8 cellular contexts compared by ENCODE assay signal in genomic region chr14:68824517-68825347, GRCh38. TPM values are rescaled to one million over a fixed set of nuclear protein-coding genes. Genes with fewer than 3 reads are reported as not detected.
A peak's percentile ranks its signal among the peaks of the same experiment; 100 is the strongest.
DNase-seq lines count a peak whose midpoint lies in the region; ATAC-seq and TF ChIP-seq lines count a peak whose summit lies in the region.

No MANE protein-coding gene starts in this region.

- peak overlapping the region in 1 of 10 donors; percentile 16 for H3K4me3 Mint-ChIP-seq in naive thymus-derived CD4-positive, alpha-beta T cell

- peak overlapping the region; percentile 33 for H2AFZ ChIP-seq in KMS-11 (ENCODE audit: low read depth)

- H3K4me3 ChIP-seq in KMS-11 (IDR thresholded peaks at IDR 0.05; ENCODE audit: insufficient read depth, low read depth, low read length) (no peak overlapping the region), esophagus squamous epithelium (peak overlapping the region in 1 of 4 donors; percentile 40)
- no peak overlapping the region for H3K4me3 ChIP-seq in naive thymus-derived CD4-positive, alpha-beta T cell (ENCODE audit: low read length)

- H3K9ac ChIP-seq in KMS-11: no peak overlapping the region

- H3K36me3 ChIP-seq in KMS-11 (ENCODE audit: insufficient read depth) (no peaks in the 10 kb centered on the region), esophagus squamous epithelium (no peaks in the 10 kb centered on the region)
- no peaks in the 10 kb centered on the region for H3K36me3 ChIP-seq in naive thymus-derived CD4-positive, alpha-beta T cell (ENCODE audit: control insufficient read depth in 2 of 3, insufficient read depth in 3 of 3, low read length in 3 of 3)

- peak overlapping the region in 2 of 9 donors; percentile 22 to 68 for H3K27ac Mint-ChIP-seq in naive thymus-derived CD4-positive, alpha-beta T cell

- H3K79me2 ChIP-seq in KMS-11 (ENCODE audit: insufficient read depth, low read depth): no peaks in the 10 kb centered on the region

- CTCF ChIA-PET in naive thymus-derived CD4-positive, alpha-beta T cell (lab: Charles Lee): interaction anchor here (0.6 to 3.0 kb wide), 9 partner anchors 89 to 892 kb away, joined by 3 to 14 read pairs (median 3); no protein-coding TSS in a partner anchor

- no peak overlapping the region for H3K4me2 ChIP-seq in KMS-11

- no peaks in the 10 kb centered on the region for H4K20me1 ChIP-seq in KMS-11 (ENCODE audit: insufficient read depth)

- POLR2A ChIA-PET in naive thymus-derived CD4-positive, alpha-beta T cell (lab: Charles Lee): interaction anchor here (1.4 kb wide), 1 partner anchor 29 kb away, joined by 3 read pairs; no protein-coding TSS in a partner anchor

- no peak for TF ChIP-seq POLR2A in esophagus squamous epithelium (IDR thresholded peaks at IDR 0.05)

- H3K4me1 ChIP-seq in KMS-11 (ENCODE audit: low read depth, poor library complexity, severe bottlenecking): peaks cover 60% of the 10 kb centered on the region
- H3K4me1 ChIP-seq in esophagus squamous epithelium: peaks cover 22 to 50% (median 27%) of the 10 kb centered on the region in 3 donors
- H3K4me1 ChIP-seq in naive thymus-derived CD4-positive, alpha-beta T cell (ENCODE audit: control insufficient read depth in 2 of 2, insufficient read depth in 2 of 2, low read length in 2 of 2): peaks cover 15 to 27% of the 10 kb centered on the region in 2 donors

- WGBS in esophagus squamous epithelium, 2 donors: 50 to 71% methylated on average over 1 to 2 of the region's 11 CpGs

- H3K4me1 Mint-ChIP-seq in naive thymus-derived CD4-positive, alpha-beta T cell: peaks cover 6 to 38% (median 29%) of the 10 kb centered on the region in 7 donors

- H3K9me3 Mint-ChIP-seq in naive thymus-derived CD4-positive, alpha-beta T cell: no peaks in the 10 kb centered on the region

- H3K36me3 Mint-ChIP-seq in naive thymus-derived CD4-positive, alpha-beta T cell: no peaks in the 10 kb centered on the region

- DNase-seq in SIG-M5 treated with dmso at 0.1 percent for 504 hours (lab: John Stamatoyannopoulos, UW; ENCODE audit: unreplicated experiment) (peak; percentile 39), SIG-M5 (lab: John Stamatoyannopoulos, UW) (no peak), T-helper 9 cell (peak; percentile 34), esophagus squamous epithelium (lab: John Stamatoyannopoulos, UW) (no peak), GM19240 (ENCODE audit: insufficient read length, low spot score) (no peak)
- peak in 1 of 9 donors; percentile 61 for DNase-seq in naive thymus-derived CD4-positive, alpha-beta T cell

- intact Hi-C loops in esophagus squamous epithelium (cut with DNase I): loop anchor here (5.0 kb wide), 1 partner anchor 887 kb away; no protein-coding TSS in a partner anchor
- intact Hi-C loops in naive thymus-derived CD4-positive, alpha-beta T cell (cut with micrococcal nuclease): loop anchor here in 1 of 2 donors (5.0 kb wide), 1 partner anchor 942 kb away; no protein-coding TSS in a partner anchor

- no peaks in the 10 kb centered on the region for H3K9me3 ChIP-seq in esophagus squamous epithelium
- H3K9me3 ChIP-seq in naive thymus-derived CD4-positive, alpha-beta T cell (ENCODE audit: control insufficient read depth in 2 of 3, low read length in 3 of 3): no peaks in the 10 kb centered on the region

- H3K27me3 Mint-ChIP-seq in naive thymus-derived CD4-positive, alpha-beta T cell: peaks cover 0 to 10% (median 0%) of the 10 kb centered on the region in 5 donors

- H3K27me3 ChIP-seq in KMS-11 (ENCODE audit: insufficient read depth, low read depth) (no peaks in the 10 kb centered on the region), esophagus squamous epithelium (no peaks in the 10 kb centered on the region)
- H3K27me3 ChIP-seq in naive thymus-derived CD4-positive, alpha-beta T cell (ENCODE audit: control insufficient read depth in 2 of 2, insufficient read depth in 2 of 2, low read length in 2 of 2): no peaks in the 10 kb centered on the region

- peak; percentile 86 for TF ChIP-seq CTCF in KMS-11 (conservative IDR thresholded peaks at IDR 0.05; ENCODE audit: low read depth, low read length)
- TF ChIP-seq CTCF in esophagus squamous epithelium (IDR thresholded peaks at IDR 0.05): peak; percentile 61 to 79 (median 74)

- peak; percentile 70 for ATAC-seq in naive thymus-derived CD4-positive, alpha-beta T cell
- ATAC-seq in GM18867 (IDR thresholded peaks at IDR 0.05; ENCODE audit: unreplicated experiment): no peak

- no peak overlapping the region for H3K27ac ChIP-seq in KMS-11
- no peak overlapping the region for H3K27ac ChIP-seq in esophagus squamous epithelium
- no peak overlapping the region for H3K27ac ChIP-seq in naive thymus-derived CD4-positive, alpha-beta T cell (ENCODE audit: low read depth, low read length)

RNA-seq across cellular contexts. Expression of gene ZFP36L1, which starts 31.9 kb away (rescaled TPM):
- 100 to 1,000 TPM in 3 of 4 donors, 10 to 100 TPM in 1; 75.4 to 364 (median 152) TPM for total RNA-seq in esophagus squamous epithelium
- 100 to 1,000 TPM in 4 of 5 experiments, 10 to 100 TPM in 1; 82.0 to 231 (median 203) TPM for total RNA-seq in naive thymus-derived CD4-positive, alpha-beta T cell
- 100 to 1,000 TPM in 1 of 2 donors, 10 to 100 TPM in 1; 85.6 to 160 TPM for polyA plus RNA-seq in naive thymus-derived CD4-positive, alpha-beta T cell

Comparison
In these comparisons a context has a peak if more than half of its experiments do, and no peak if none do; other contexts are left out.
1. DNase-seq: peak in SIG-M5 treated with dmso at 0.1 percent for 504 hours (single experiment) and T-helper 9 cell (single experiment); none in SIG-M5 (single experiment), esophagus squamous epithelium (single experiment) and GM19240 (single experiment).